In the genomic region with DNA sequence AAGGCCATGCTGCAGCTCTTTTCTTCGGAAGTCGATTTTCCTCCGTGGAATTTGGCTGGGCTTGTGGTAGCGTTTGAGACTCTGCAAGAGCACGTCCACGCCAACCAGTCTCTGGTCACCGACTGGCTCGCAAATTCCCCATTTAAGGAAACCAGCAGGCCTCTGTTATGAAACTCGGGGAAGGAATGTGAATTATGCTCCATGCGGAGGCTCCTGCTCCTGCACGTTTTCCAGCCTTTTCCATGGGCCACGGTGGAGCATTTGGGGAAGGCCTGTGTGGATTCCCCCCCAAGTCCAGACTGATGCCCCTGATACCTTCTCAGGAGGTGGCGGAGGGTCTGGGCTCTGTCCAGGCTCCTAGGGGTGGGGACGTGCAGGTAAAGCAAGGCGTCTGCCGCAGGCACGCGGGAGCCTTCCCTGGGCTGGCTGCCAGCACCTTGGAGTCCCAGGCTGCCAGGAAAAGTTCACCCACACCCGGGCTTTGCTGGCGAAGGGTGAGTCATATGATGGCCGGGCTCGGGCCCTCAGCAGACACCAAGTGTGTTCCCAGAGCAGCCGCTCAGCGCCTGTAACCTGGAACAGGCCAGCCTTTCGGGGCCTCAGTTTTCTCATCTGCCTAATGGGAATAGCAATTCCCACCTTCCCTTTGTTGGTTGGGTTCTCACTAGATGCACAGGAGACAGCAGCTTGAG, we compare ENCODE assay signal across 8 cellular contexts. TPM values are rescaled to one million over a fixed set of nuclear protein-coding genes. Genes with fewer than 3 reads are reported as not detected.
A peak's percentile ranks its signal among the peaks of the same experiment; 100 is the strongest.
DNase-seq lines count a peak whose midpoint lies in the region; ATAC-seq and TF ChIP-seq lines count a peak whose summit lies in the region.

No MANE protein-coding gene starts in this region.

- H3K27me3 ChIP-seq in psoas muscle (ENCODE audit: insufficient read depth in 3 of 3, low read length in 2 of 3): no peaks in the 10 kb centered on the region

- WGBS in psoas muscle, 3 donors: 31 to 59% (median 31%) methylated on average over 25 of the region's 25 CpGs

- peaks cover 0 to 16% of the 10 kb centered on the region in 2 donors for H3K36me3 ChIP-seq in psoas muscle (ENCODE audit: insufficient read depth in 1 of 2, low read depth in 1 of 2)

- DNase-seq in COLO829 (ENCODE audit: low spot score) (peak; percentile 76), SK-MEL-5 (ENCODE audit: low read depth, low spot score) (peak; percentile 5), glomerular visceral epithelial cell (ENCODE audit: extremely low spot score) (peak; percentile 93), psoas muscle (peak; percentile 87 to 90), COLO668 (lab: John Stamatoyannopoulos, UW; ENCODE audit: unreplicated experiment) (no peak)
- DNase-seq in natural killer cell treated with Interleukin-12 subunit alpha and Interleukin-12 subunit beta and Interleukin-15 and Interleukin-18, amount 100 ng/mL, for 72 hours (ENCODE audit: low spot score): no peak
- DNase-seq in activated T-cell treated with anti-CD3 and anti-CD28 coated beads, Interleukin-2, amount 50 U/mL, for 24 hours: no peak

- H3K27me3 Mint-ChIP-seq in natural killer cell treated with Interleukin-12 subunit alpha and Interleukin-12 subunit beta and Interleukin-15 and Interleukin-18, amount 100 ng/mL, for 72 hours: peaks cover 0 to 2% of the 10 kb centered on the region in 2 donors
- no peaks in the 10 kb centered on the region for H3K27me3 Mint-ChIP-seq in activated T-cell treated with anti-CD3 and anti-CD28 coated beads, Interleukin-2, amount 50 U/mL, for 24 hours

- no peak overlapping the region for H3K27ac Mint-ChIP-seq in natural killer cell treated with Interleukin-12 subunit alpha and Interleukin-12 subunit beta and Interleukin-15 and Interleukin-18, amount 100 ng/mL, for 72 hours
- no peak overlapping the region for H3K27ac Mint-ChIP-seq in activated T-cell treated with anti-CD3 and anti-CD28 coated beads, Interleukin-2, amount 50 U/mL, for 24 hours

- no peak for TF ChIP-seq CTCF in psoas muscle (IDR thresholded peaks at IDR 0.05)

- H3K27ac ChIP-seq in psoas muscle: peak overlapping the region; percentile 68

- no peaks in the 10 kb centered on the region for H3K36me3 Mint-ChIP-seq in natural killer cell treated with Interleukin-12 subunit alpha and Interleukin-12 subunit beta and Interleukin-15 and Interleukin-18, amount 100 ng/mL, for 72 hours
- H3K36me3 Mint-ChIP-seq in activated T-cell treated with anti-CD3 and anti-CD28 coated beads, Interleukin-2, amount 50 U/mL, for 24 hours (ENCODE audit: low read depth): peaks cover 13% of the 10 kb centered on the region

- ATAC-seq in psoas muscle (peak; percentile 89 to 94 (median 92)), GM21529 (IDR thresholded peaks at IDR 0.05; ENCODE audit: unreplicated experiment) (no peak)
- no peak for ATAC-seq in natural killer cell treated with Interleukin-12 subunit alpha and Interleukin-12 subunit beta and Interleukin-15 and Interleukin-18, amount 100 ng/mL, for 72 hours

- H3K9me3 ChIP-seq in psoas muscle: no peaks in the 10 kb centered on the region

- H3K4me3 Mint-ChIP-seq in natural killer cell treated with Interleukin-12 subunit alpha and Interleukin-12 subunit beta and Interleukin-15 and Interleukin-18, amount 100 ng/mL, for 72 hours: no peak overlapping the region
- no peak overlapping the region for H3K4me3 Mint-ChIP-seq in activated T-cell treated with anti-CD3 and anti-CD28 coated beads, Interleukin-2, amount 50 U/mL, for 24 hours

- in situ Hi-C loops in SK-MEL-5 (cut with HindIII; ENCODE audit: low pct_unique_long_range_greater_than_20kb, low sequenced_read_pairs): no loop called here

- H3K4me1 Mint-ChIP-seq in natural killer cell treated with Interleukin-12 subunit alpha and Interleukin-12 subunit beta and Interleukin-15 and Interleukin-18, amount 100 ng/mL, for 72 hours (ENCODE audit: low read depth in 2 of 2): no peaks in the 10 kb centered on the region
- no peaks in the 10 kb centered on the region for H3K4me1 Mint-ChIP-seq in activated T-cell treated with anti-CD3 and anti-CD28 coated beads, Interleukin-2, amount 50 U/mL, for 24 hours (ENCODE audit: low read depth)

- no peaks in the 10 kb centered on the region for H3K9me3 Mint-ChIP-seq in natural killer cell treated with Interleukin-12 subunit alpha and Interleukin-12 subunit beta and Interleukin-15 and Interleukin-18, amount 100 ng/mL, for 72 hours
- H3K9me3 Mint-ChIP-seq in activated T-cell treated with anti-CD3 and anti-CD28 coated beads, Interleukin-2, amount 50 U/mL, for 24 hours: no peaks in the 10 kb centered on the region

- intact Hi-C loops in psoas muscle (cut with DNase I): no loop called here

- no peak overlapping the region for H3K4me3 ChIP-seq in psoas muscle

- H3K4me1 ChIP-seq in psoas muscle: peaks cover 18% of the 10 kb centered on the region

RNA-seq across cellular contexts. Expression of a gene that starts 41.9 kb away (rescaled TPM):
- 8.8 and 12.2 TPM in 2 replicates for total RNA-seq in SK-MEL-5 (2014; rRNA removed; shearing (Covaris generic))
- polyA plus RNA-seq in SK-MEL-5 (2015; cell fraction: cytosol; rRNA removed): 34.9 and 46.3 TPM in 2 replicates
- polyA plus RNA-seq in SK-MEL-5 (2015; cell fraction: nucleus; rRNA removed): 15.5 and 16.2 TPM in 2 replicates
- 10 to 100 TPM; 16.7 to 19.2 (median 17.9) TPM for total RNA-seq in psoas muscle
- polyA plus RNA-seq in psoas muscle: 1 to 10 TPM; 5.3 to 8.0 (median 6.5) TPM
- 1 to 10 TPM in 1 of 2 donors, under 1 TPM in 1; 0.93 to 2.1 TPM for total RNA-seq in natural killer cell treated with Interleukin-12 subunit alpha and Interleukin-12 subunit beta and Interleukin-15 and Interleukin-18, amount 100 ng/mL, for 72 hours

Comparison
In these comparisons a context has a peak if more than half of its experiments do, and no peak if none do; other contexts are left out.
1. DNase-seq: peak in COLO829 (single experiment), SK-MEL-5 (single experiment), glomerular visceral epithelial cell (single experiment) and psoas muscle (2 of 2); none in COLO668 (single experiment), natural killer cell treated with Interleukin-12 subunit alpha and Interleukin-12 subunit beta and Interleukin-15 and Interleukin-18, amount 100 ng/mL, for 72 hours (single experiment) and activated T-cell treated with anti-CD3 and anti-CD28 coated beads, Interleukin-2, amount 50 U/mL, for 24 hours (single experiment).
2. ATAC-seq: peak in psoas muscle (4 of 4); none in GM21529 (single experiment) and natural killer cell treated with Interleukin-12 subunit alpha and Interleukin-12 subunit beta and Interleukin-15 and Interleukin-18, amount 100 ng/mL, for 72 hours (0 of 2).